ENCODE assay signal across 25 cellular contexts in genomic region chr2:1907849-1908533, GRCh38.
DNase-seq lines count a peak whose midpoint lies in the region; ATAC-seq, FAIRE-seq and TF ChIP-seq lines count a peak whose summit lies in the region.
"Had no signal": no experiment of that assay in that cellular context is flagged by ENCODE, and none has a peak within 500 bp of the region (broad histone marks: within the 10 kb centered on the region; RNA-seq: fewer than 3 reads in every experiment).

No MANE protein-coding gene starts in this region.

- H3K36me3 Mint-ChIP-seq in activated naive CD8-positive, alpha-beta T cell treated with anti-CD3 and anti-CD28 coated beads, Interleukin-2, amount 50 U/mL, for 24 hours (ENCODE audit: low read depth), result no peaks in the 10 kb centered on the region
- H3K36me3 Mint-ChIP-seq: activated naive CD8-positive, alpha-beta T cell had no signal

- TF ChIP-seq RAD21 in A549 (conservative IDR thresholded peaks at IDR 0.05 in 1 of 2, IDR thresholded peaks at IDR 0.05 in 1 of 2), result no peak

- CTCF ChIA-PET in A549 (lab: Yijun Ruan, JAX), result interaction anchor here (1.3 kb wide), 1 partner anchor 10 kb away, joined by 3 read pairs; no protein-coding TSS in a partner anchor
- CTCF ChIA-PET in Panc1 (lab: Charles Lee), result no interaction called here

- H3K36me3 ChIP-seq in Panc1 (ENCODE audit: control insufficient read depth, insufficient read depth, low read length), result no peaks in the 10 kb centered on the region
- H3K36me3 ChIP-seq: BLaER1 treated with 17β-estradiol and CSF1 and Interleukin-3, amounts not matched to agents 10 nM and 100 nM; cardiac muscle cell; prostate gland; SJCRH30; transverse colon had no signal

- ATAC-seq in A549, result peak; percentile 20 to 21; a peak in 2 of 6 replicates
- peak; percentile 59 for ATAC-seq in Panc1
- no peak for ATAC-seq in activated naive CD8-positive, alpha-beta T cell treated with anti-CD3 and anti-CD28 coated beads, Interleukin-2, amount 50 U/mL, for 24 hours
- ATAC-seq: left ventricle myocardium superior had no signal

- intact Hi-C loops in Panc1 (cut with micrococcal nuclease; ENCODE audit: unreplicated experiment), result no loop called here

- H3K4me2 ChIP-seq in A549, result no peak overlapping the region
- H3K4me2 ChIP-seq: BLaER1 treated with 17β-estradiol and CSF1 and Interleukin-3, amounts not matched to agents 10 nM and 100 nM had no signal

- no peak for DNase-seq in A549 (ENCODE audit: low read depth in 1 of 2, low spot score in 1 of 2)
- peak; percentile 66 for DNase-seq in D341Med (ENCODE audit: low spot score)
- DNase-seq in Panc1 (ENCODE audit: low read depth, low spot score), result no peak
- peak; percentile 39 for DNase-seq in left kidney (ENCODE audit: low read depth, low spot score)
- DNase-seq in activated naive CD8-positive, alpha-beta T cell treated with anti-CD3 and anti-CD28 coated beads, Interleukin-2, amount 50 U/mL, for 24 hours, result no peak
- no peak for DNase-seq in effector CD4-positive, alpha-beta T cell
- no peak for DNase-seq in NCI-H345 treated with DMSO at 0.1 percent for 48 hours (lab: John Stamatoyannopoulos, UW; ENCODE audit: unreplicated experiment)
- DNase-seq: activated CD4-positive, alpha-beta T cell treated with anti-CD3 and anti-CD28 coated beads for 48 hours; aorta; cortex of kidney; DMS79; GDM1; HCEC 1CT; islet precursor cell; left ventricle myocardium superior; NCI-H187 treated with DMSO at 0.1 percent for 48 hours; NCI-H2227 treated with DMSO at 0.1 percent for 48 hours; SJCRH30; stimulated activated CD4-positive, alpha-beta T cell treated with anti-CD3 and anti-CD28 coated beads, Interleukin-4, amount 100 ng/mL, for 24 hours; T1000; transverse colon had no signal

- in situ Hi-C loops in Panc1 (cut with HindIII; ENCODE audit: low pct_unique_long_range_greater_than_20kb, low sequenced_read_pairs), result no loop called here

- no peak for FAIRE-seq in A549 (lab: Jason Lieb, UNC)

- no peaks in the 10 kb centered on the region for H3K9me3 ChIP-seq in A549
- H3K9me3 ChIP-seq in Panc1 (ENCODE audit: control insufficient read depth, insufficient read depth, low read depth, low read length), result no peaks in the 10 kb centered on the region
- H3K9me3 ChIP-seq: BLaER1 treated with 17β-estradiol and CSF1 and Interleukin-3, amounts not matched to agents 10 nM and 100 nM; prostate gland; SJCRH30; transverse colon had no signal

- H3K27me3 Mint-ChIP-seq in activated naive CD8-positive, alpha-beta T cell treated with anti-CD3 and anti-CD28 coated beads, Interleukin-2, amount 50 U/mL, for 24 hours, result peaks cover 2% of the 10 kb centered on the region

- H3K4me3 Mint-ChIP-seq in activated naive CD8-positive, alpha-beta T cell treated with anti-CD3 and anti-CD28 coated beads, Interleukin-2, amount 50 U/mL, for 24 hours, result no peak overlapping the region
- H3K4me3 Mint-ChIP-seq: activated naive CD8-positive, alpha-beta T cell had no signal

- POLR2A ChIA-PET in A549 (lab: Yijun Ruan, JAX), result no interaction called here
- POLR2A ChIA-PET in Panc1 (lab: Charles Lee), result no interaction called here

- no peak overlapping the region for H3K4me3 ChIP-seq in A549
- no peak overlapping the region for H3K4me3 ChIP-seq in Panc1 (ENCODE audit: low read depth in 2 of 2, low read length in 2 of 2)
- H3K4me3 ChIP-seq: BLaER1 treated with 17β-estradiol and CSF1 and Interleukin-3, amounts not matched to agents 10 nM and 100 nM; cardiac muscle cell; prostate gland; SJCRH30; transverse colon had no signal

- H3K9me3 Mint-ChIP-seq in activated naive CD8-positive, alpha-beta T cell treated with anti-CD3 and anti-CD28 coated beads, Interleukin-2, amount 50 U/mL, for 24 hours, result no peaks in the 10 kb centered on the region

- no peak for TF ChIP-seq EP300 in A549 (IDR thresholded peaks at IDR 0.05)

- H3K27me3 ChIP-seq in Panc1 (ENCODE audit: control insufficient read depth, insufficient read depth, low read length), result no peaks in the 10 kb centered on the region; the same call in 1 of the 2 replicates
- H3K27me3 ChIP-seq: BLaER1 treated with 17β-estradiol and CSF1 and Interleukin-3, amounts not matched to agents 10 nM and 100 nM; cardiac muscle cell; transverse colon had no signal

- BruUV-seq in Panc1 (replicated peaks; lab: Mats Ljungman, UMichigan), result no TSS peak

- TF ChIP-seq POLR2A in A549 (IDR thresholded peaks at IDR 0.05; ENCODE audit: low read length), result no peak

- H3K4me1 ChIP-seq in A549 (no peaks in the 10 kb centered on the region), Panc1 (ENCODE audit: control insufficient read depth, insufficient read depth, low read length) (no peaks in the 10 kb centered on the region)
- H3K4me1 ChIP-seq: prostate gland, SJCRH30, transverse colon had no signal

- no peaks in the 10 kb centered on the region for H3K4me1 Mint-ChIP-seq in activated naive CD8-positive, alpha-beta T cell treated with anti-CD3 and anti-CD28 coated beads, Interleukin-2, amount 50 U/mL, for 24 hours

- TF ChIP-seq CTCF in A549 (IDR thresholded peaks at IDR 0.05), result no peak
- no peak for TF ChIP-seq CTCF in Panc1 (IDR thresholded peaks at IDR 0.05)

- no peak overlapping the region for H3K27ac Mint-ChIP-seq in activated naive CD8-positive, alpha-beta T cell treated with anti-CD3 and anti-CD28 coated beads, Interleukin-2, amount 50 U/mL, for 24 hours
- H3K27ac Mint-ChIP-seq: activated naive CD8-positive, alpha-beta T cell had no signal

- H3K27ac ChIP-seq in A549, result no peak overlapping the region
- no peak overlapping the region for H3K27ac ChIP-seq in Panc1 (ENCODE audit: low read length)
- H3K27ac ChIP-seq: BLaER1 treated with 17β-estradiol and CSF1 and Interleukin-3, amounts not matched to agents 10 nM and 100 nM; cardiac muscle cell; prostate gland; SJCRH30; transverse colon had no signal

- WGBS in A549 (ENCODE audit: missing lambda C conversion rate), result 30% methylated on average over 15 of the region's 16 CpGs

TF ChIP-seq in A549, 52 proteins besides CTCF, POLR2A, EP300 and RAD21:
- TF ChIP-seq FOSL2 (IDR thresholded peaks at IDR 0.05) (no peak), FOSL2 (CRISPR knock-in tag; IDR thresholded peaks at IDR 0.05) (no peak), JUNB (IDR thresholded peaks at IDR 0.05) (no peak), MAFK (IDR thresholded peaks at IDR 0.05; ENCODE audit: partially characterized antibody) (no peak), ZSCAN20 (CRISPR knock-in tag; IDR thresholded peaks at IDR 0.05) (no peak), POLR2AphosphoS2 (conservative IDR thresholded peaks at IDR 0.05; ENCODE audit: low read length) (no peak), HEYL (CRISPR knock-in tag; IDR thresholded peaks at IDR 0.05) (no peak), HMGXB4 (CRISPR knock-in tag; IDR thresholded peaks at IDR 0.05; ENCODE audit: borderline replicate concordance) (no peak)

Comparison
In these comparisons a context has a peak if more than half of its experiments do, and no peak if none do; other contexts are left out.
1. DNase-seq: peak in D341Med (single experiment) and left kidney (single experiment); none in A549 (0 of 2), Panc1 (single experiment), activated naive CD8-positive, alpha-beta T cell treated with anti-CD3 and anti-CD28 coated beads, Interleukin-2, amount 50 U/mL, for 24 hours (single experiment), effector CD4-positive, alpha-beta T cell (single experiment) and NCI-H345 treated with DMSO at 0.1 percent for 48 hours (single experiment).